In the genomic region with DNA sequence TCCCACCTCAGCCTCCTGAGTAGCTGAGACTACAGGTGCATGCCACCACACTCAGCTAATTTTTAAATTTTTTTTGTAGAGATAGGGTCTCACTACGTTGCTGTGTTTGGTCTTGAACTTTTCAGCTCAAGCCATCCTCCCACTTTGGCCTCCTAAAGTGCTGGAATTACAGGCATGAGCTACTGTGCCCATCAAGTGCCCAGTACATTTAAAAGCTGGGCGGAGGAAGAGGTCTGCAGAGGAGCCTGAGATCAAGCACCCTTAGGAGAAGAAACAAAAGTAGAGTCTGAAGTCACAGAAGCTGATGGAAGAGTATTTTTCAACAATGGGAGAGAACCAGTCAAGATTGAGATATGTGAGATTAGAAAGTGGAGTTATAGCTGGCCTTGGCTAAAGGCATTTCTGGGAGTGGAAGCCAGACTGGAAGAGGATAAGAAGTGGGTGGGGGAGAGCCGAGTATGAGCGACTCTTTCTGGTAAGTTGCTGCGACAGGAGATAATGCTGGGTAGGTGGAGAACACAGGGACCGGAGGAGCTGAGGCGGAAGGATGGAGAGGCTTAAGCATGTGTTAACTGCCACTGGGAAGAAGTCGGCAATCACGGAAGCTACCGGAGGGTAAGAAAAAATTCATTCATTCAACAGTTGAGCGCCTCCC, we compare ENCODE assay signal across 8 cellular contexts. TPM values are rescaled to one million over a fixed set of nuclear protein-coding genes. Genes with fewer than 3 reads are reported as not detected.
DNase-seq lines count a peak whose midpoint lies in the region; ATAC-seq and TF ChIP-seq lines count a peak whose summit lies in the region.

No MANE protein-coding gene starts in this region.

- no peaks in the 10 kb centered on the region for H3K9me3 ChIP-seq in cardiac muscle cell (ENCODE audit: low read depth)
- H3K9me3 ChIP-seq in NT2/D1 (ENCODE audit: insufficient read depth, low read length), result no peaks in the 10 kb centered on the region
- H3K9me3 ChIP-seq in duodenal mucosa (ENCODE audit: control insufficient read depth in 1 of 2, low read length in 2 of 2), result no peaks in the 10 kb centered on the region

- no peak for ATAC-seq in Right ventricle myocardium inferior
- no peak for ATAC-seq in natural killer cell treated with Interleukin-12 subunit alpha and Interleukin-12 subunit beta and Interleukin-15 and Interleukin-18, amount 100 ng/mL, for 72 hours

- no peaks in the 10 kb centered on the region for H3K9me3 Mint-ChIP-seq in natural killer cell treated with Interleukin-12 subunit alpha and Interleukin-12 subunit beta and Interleukin-15 and Interleukin-18, amount 100 ng/mL, for 72 hours

- H3K4me1 ChIP-seq in cardiac muscle cell (ENCODE audit: low read depth) (peaks cover 6% of the 10 kb centered on the region), NT2/D1 (ENCODE audit: insufficient read depth, insufficient read length) (no peaks in the 10 kb centered on the region), duodenal mucosa (ENCODE audit: control insufficient read depth in 1 of 2, insufficient read depth in 2 of 2, low read length in 2 of 2) (peaks cover 12 to 17% of the 10 kb centered on the region in 2 donors)

- peak overlapping the region; percentile 90 to 92 for H3K27ac Mint-ChIP-seq in natural killer cell treated with Interleukin-12 subunit alpha and Interleukin-12 subunit beta and Interleukin-15 and Interleukin-18, amount 100 ng/mL, for 72 hours

- peaks cover 7 to 9% of the 10 kb centered on the region in 2 donors for H3K27me3 Mint-ChIP-seq in natural killer cell treated with Interleukin-12 subunit alpha and Interleukin-12 subunit beta and Interleukin-15 and Interleukin-18, amount 100 ng/mL, for 72 hours

- H3K27me3 ChIP-seq in cardiac muscle cell, result peaks cover 4% of the 10 kb centered on the region
- no peaks in the 10 kb centered on the region for H3K27me3 ChIP-seq in NT2/D1 (ENCODE audit: insufficient read depth, insufficient read length)
- no peaks in the 10 kb centered on the region for H3K27me3 ChIP-seq in duodenal mucosa (ENCODE audit: control insufficient read depth in 1 of 2, insufficient read depth in 2 of 2, low read length in 2 of 2)

- H3K36me3 ChIP-seq in cardiac muscle cell, result peaks cover 9% of the 10 kb centered on the region
- peaks cover 26% of the 10 kb centered on the region for H3K36me3 ChIP-seq in NT2/D1 (ENCODE audit: insufficient read depth, insufficient read length, low read length)
- H3K36me3 ChIP-seq in duodenal mucosa (ENCODE audit: control insufficient read depth in 1 of 2, insufficient read depth in 2 of 2, low read length in 2 of 2), result peaks cover 4 to 21% of the 10 kb centered on the region in 2 donors

- TF ChIP-seq CTCF in cardiac muscle cell (IDR thresholded peaks at IDR 0.05; ENCODE audit: low read depth, low read length), result no peak

- H3K4me3 Mint-ChIP-seq in natural killer cell treated with Interleukin-12 subunit alpha and Interleukin-12 subunit beta and Interleukin-15 and Interleukin-18, amount 100 ng/mL, for 72 hours, result peak overlapping the region; percentile 96

- H3K36me3 Mint-ChIP-seq in natural killer cell treated with Interleukin-12 subunit alpha and Interleukin-12 subunit beta and Interleukin-15 and Interleukin-18, amount 100 ng/mL, for 72 hours, result peaks cover 6% of the 10 kb centered on the region

- peak overlapping the region; percentile 91 for H3K9ac ChIP-seq in NT2/D1 (ENCODE audit: insufficient read length, low read depth)
- peak overlapping the region; percentile 55 to 82 for H3K9ac ChIP-seq in duodenal mucosa (ENCODE audit: low read depth in 1 of 2, low read length in 2 of 2)

- DNase-seq in cardiac muscle cell (ENCODE audit: low read depth in 1 of 2, low spot score in 1 of 2), result no peak
- DNase-seq in Right ventricle myocardium inferior (ENCODE audit: missing footprints), result no peak
- no peak for DNase-seq in NT2/D1 (ENCODE audit: low read depth, low spot score)
- DNase-seq in natural killer cell treated with Interleukin-12 subunit alpha and Interleukin-12 subunit beta and Interleukin-15 and Interleukin-18, amount 100 ng/mL, for 72 hours (ENCODE audit: low spot score), result no peak
- no peak for DNase-seq in activated gamma-delta T cell treated with Interleukin-2 at 50 U/mL for 16 hours
- DNase-seq in stimulated activated CD4-positive, alpha-beta T cell treated with anti-CD3 and anti-CD28 coated beads, Interleukin-15, amount 100 ng/mL, for 24 hours, result no peak
- no peak for DNase-seq in midbrain (lab: John Stamatoyannopoulos, UW)

- H3K4me1 Mint-ChIP-seq in natural killer cell treated with Interleukin-12 subunit alpha and Interleukin-12 subunit beta and Interleukin-15 and Interleukin-18, amount 100 ng/mL, for 72 hours (ENCODE audit: low read depth in 2 of 2), result peaks cover 26 to 37% of the 10 kb centered on the region in 2 donors

- intact Hi-C loops in Right ventricle myocardium inferior (cut with DNase I), result no loop called here

- peak overlapping the region; percentile 70 for H3K4me3 ChIP-seq in cardiac muscle cell
- H3K4me3 ChIP-seq in NT2/D1 (ENCODE audit: insufficient read length, low read depth), result peak overlapping the region; percentile 93
- peak overlapping the region; percentile 83 to 93 for H3K4me3 ChIP-seq in duodenal mucosa (ENCODE audit: low read depth in 1 of 2, low read length in 2 of 2)

- H3K27ac ChIP-seq in cardiac muscle cell, result peak overlapping the region; percentile 97
- H3K27ac ChIP-seq in duodenal mucosa (ENCODE audit: low read depth, low read length), result peak overlapping the region; percentile 11

RNA-seq across cellular contexts. Expression of gene IREB2, which starts 0.8 kb away (rescaled TPM):
- total RNA-seq in cardiac muscle cell, result 21.6 and 34.2 TPM in 2 replicates
- 23.4 and 30.4 TPM in 2 replicates for polyA plus RNA-seq in cardiac muscle cell
- 22.5 TPM for total RNA-seq in Right ventricle myocardium inferior
- 10 to 100 TPM; 79.0 to 92.8 TPM for total RNA-seq in natural killer cell treated with Interleukin-12 subunit alpha and Interleukin-12 subunit beta and Interleukin-15 and Interleukin-18, amount 100 ng/mL, for 72 hours
